In genomic region chr3:151971194-151971771, GRCh38 we compare ENCODE assay signal across 20 cellular contexts.
"Had no signal": no experiment of that assay in that cellular context is flagged by ENCODE, and none has a peak within 500 bp of the region (broad histone marks: within the 10 kb centered on the region; RNA-seq: fewer than 3 reads in every experiment).

No MANE protein-coding gene starts in this region.

- H3K9me3 ChIP-seq: tibial artery had no signal

- DNase-seq: activated CD4-positive, alpha-beta T cell treated with anti-CD3 and anti-CD28 coated beads, Interleukin-2, amount 50 U/mL, for 1 hour; activated CD4-positive, CD25-positive, alpha-beta regulatory T cell treated with anti-CD3 and anti-CD28 coated beads, Interleukin-2, amount 50 U/mL, for 72 hours; activated CD8-positive, alpha-beta memory T cell treated with anti-CD3 and anti-CD28 coated beads, Interleukin-2, amount 50 U/mL, for 4 hours; activated effector memory CD4-positive, alpha-beta T cell treated with Interleukin-2 at 50 U/mL for 16 hours; activated naive CD4-positive, alpha-beta T cell treated with anti-CD3 and anti-CD28 coated beads, Interleukin-2, amount 50 U/mL, for 16 hours; activated T-cell treated with anti-CD3 and anti-CD28 coated beads, Interleukin-2, amount 50 U/mL, for 4 hours; effector memory CD8-positive, alpha-beta T cell; foreskin fibroblast; mammary epithelial cell; midbrain; nephron progenitor cell; nucleus accumbens; stimulated activated CD4-positive, alpha-beta T cell treated with anti-CD3 and anti-CD28 coated beads, Interleukin-4, amount 100 ng/mL, for 24 hours; substantia nigra; T-helper 1 cell; T-helper 9 cell; tibial artery had no signal

- H3K4me3 ChIP-seq: tibial artery had no signal

- H3K36me3 ChIP-seq: tibial artery had no signal

- H3K27me3 ChIP-seq: tibial artery had no signal

- H3K27ac ChIP-seq: epithelial cell of prostate, tibial artery had no signal

- ATAC-seq: activated T-cell treated with anti-CD3 and anti-CD28 coated beads, Interleukin-2, amount 50 U/mL, for 4 hours; effector memory CD8-positive, alpha-beta T cell; sciatic nerve; stimulated activated effector memory CD8-positive, alpha-beta T cell treated with anti-CD3 and anti-CD28 coated beads, Interleukin-12 subunit alpha, Interleukin-12 subunit beta, amount 100 ng/mL, for 72 hours had no signal
